13 cellular contexts compared by ENCODE assay signal in genomic region chr11:95081412-95081811, GRCh38. TPM values are rescaled to one million over a fixed set of nuclear protein-coding genes. Genes with fewer than 3 reads are reported as not detected.
DNase-seq lines count a peak whose midpoint lies in the region; ATAC-seq and TF ChIP-seq lines count a peak whose summit lies in the region.
"Had no signal": no experiment of that assay in that cellular context is flagged by ENCODE, and none has a peak within 500 bp of the region (broad histone marks: within the 10 kb centered on the region; RNA-seq: fewer than 3 reads in every experiment).

No MANE protein-coding gene starts in this region.

- peak overlapping the region; percentile 99 for H3K27ac ChIP-seq in temporal lobe (ENCODE audit: low read depth, low read length)
- H3K27ac ChIP-seq: ovary had no signal

- TF ChIP-seq CTCF in WTC11 (IDR thresholded peaks at IDR 0.05): no peak

- H3K4me3 Mint-ChIP-seq in WTC11 (no peak overlapping the region), immature natural killer cell (no peak overlapping the region)

- H3K27ac Mint-ChIP-seq in WTC11: no peak overlapping the region
- no peak overlapping the region for H3K27ac Mint-ChIP-seq in immature natural killer cell

- ATAC-seq in WTC11 (peak; percentile 55), HG02840 (IDR thresholded peaks at IDR 0.05; ENCODE audit: low FRiP score, unreplicated experiment) (no peak), GM19397 (IDR thresholded peaks at IDR 0.05; ENCODE audit: unreplicated experiment) (no peak)

- H3K27me3 Mint-ChIP-seq in WTC11 (ENCODE audit: low read depth): peaks cover 15% of the 10 kb centered on the region
- peaks cover 0 to 8% (median 3%) of the 10 kb centered on the region in 3 donors for H3K27me3 Mint-ChIP-seq in immature natural killer cell (ENCODE audit: low read depth in 3 of 3)

- H3K36me3 Mint-ChIP-seq in WTC11 (no peaks in the 10 kb centered on the region), immature natural killer cell (no peaks in the 10 kb centered on the region)

- DNase-seq in WTC11 (ENCODE audit: low spot score): no peak
- peak; percentile 11 for DNase-seq in fibroblast of peridontal ligament (ENCODE audit: extremely low read depth)
- peak; percentile 73 for DNase-seq in midbrain (lab: John Stamatoyannopoulos, UW)
- no peak for DNase-seq in immature natural killer cell
- no peak for DNase-seq in COLO829 (ENCODE audit: low spot score)
- DNase-seq: activated naive CD4-positive, alpha-beta T cell treated with Interleukin-2 at 50 U/mL for 16 hours; effector memory CD4-positive, alpha-beta T cell; ovary; SHP77 had no signal

- POLR2A ChIA-PET in WTC11 (lab: Charles Lee): interaction anchor here (0.9 kb wide), 1 partner anchor 14 kb away, joined by 4 read pairs; no protein-coding TSS in a partner anchor

- CTCF ChIA-PET in WTC11 (lab: Charles Lee): interaction anchor here (0.9 to 2.9 kb wide), 4 partner anchors 9 to 341 kb away, joined by 3 to 11 read pairs (median 6); partner anchors contain the start of gene ENDOD1

- no peaks in the 10 kb centered on the region for H3K9me3 Mint-ChIP-seq in WTC11
- H3K9me3 Mint-ChIP-seq in immature natural killer cell: no peaks in the 10 kb centered on the region

- H3K4me1 Mint-ChIP-seq in WTC11: peaks cover 7% of the 10 kb centered on the region
- no peaks in the 10 kb centered on the region for H3K4me1 Mint-ChIP-seq in immature natural killer cell

TF ChIP-seq in WTC11, 78 proteins besides CTCF, POLR2A, EP300 and RAD21:
- TF ChIP-seq ARID4B (CRISPR knock-in tag; IDR thresholded peaks at IDR 0.05; ENCODE audit: borderline replicate concordance): no peak
- no peak for TF ChIP-seq ZMAT4 (CRISPR knock-in tag; IDR thresholded peaks at IDR 0.05)
- TF ChIP-seq SOX15 (CRISPR knock-in tag; IDR thresholded peaks at IDR 0.05): no peak
- no peak for TF ChIP-seq ZNF232 (CRISPR knock-in tag; IDR thresholded peaks at IDR 0.05)
TF ChIP-seq in WTC11: peak in this region for 0.

RNA-seq across cellular contexts. Expression of gene ENDOD1, which starts 8.2 kb away (rescaled TPM):
- total RNA-seq in WTC11 (2021) (2.6 to 3.3 TPM (median 3.2 TPM) in 3 replicates), temporal lobe (17.9 TPM)
- 10 to 100 TPM; 12.6 to 17.2 (median 15.1) TPM for polyA plus RNA-seq in immature natural killer cell

RNA-seq across cellular contexts. Expression of gene SRSF8, which starts 14.7 kb away (rescaled TPM):
- total RNA-seq in WTC11 (2021) (20.9 to 23.0 TPM (median 20.9 TPM) in 3 replicates), temporal lobe (20.2 TPM)
- polyA plus RNA-seq in immature natural killer cell: 10 to 100 TPM; 76.2 to 92.4 (median 82.6) TPM

RNA-seq across cellular contexts. Expression of gene KDM4F, which starts 32.2 kb away (rescaled TPM):
- total RNA-seq in WTC11 (2021) (not detected in 3 replicates), temporal lobe (not detected)
- polyA plus RNA-seq in immature natural killer cell: not detected
- total RNA-seq: M059J, ovary had no signal
- polyA plus RNA-seq: ovary had no signal

RNA-seq across cellular contexts. Expression of gene KDM4E, which starts 56.4 kb away (rescaled TPM):
- total RNA-seq in WTC11 (2021) (not detected in 3 replicates), temporal lobe (not detected)
- polyA plus RNA-seq in immature natural killer cell: not detected
- total RNA-seq: M059J, ovary had no signal
- polyA plus RNA-seq: ovary had no signal

Comparison
In these comparisons a context has a peak if more than half of its experiments do, and no peak if none do; other contexts are left out.
1. DNase-seq: peak in fibroblast of peridontal ligament (single experiment) and midbrain (single experiment); none in WTC11 (single experiment), immature natural killer cell (0 of 3) and COLO829 (single experiment).